24 cellular contexts compared by ENCODE assay signal in the genomic region with DNA sequence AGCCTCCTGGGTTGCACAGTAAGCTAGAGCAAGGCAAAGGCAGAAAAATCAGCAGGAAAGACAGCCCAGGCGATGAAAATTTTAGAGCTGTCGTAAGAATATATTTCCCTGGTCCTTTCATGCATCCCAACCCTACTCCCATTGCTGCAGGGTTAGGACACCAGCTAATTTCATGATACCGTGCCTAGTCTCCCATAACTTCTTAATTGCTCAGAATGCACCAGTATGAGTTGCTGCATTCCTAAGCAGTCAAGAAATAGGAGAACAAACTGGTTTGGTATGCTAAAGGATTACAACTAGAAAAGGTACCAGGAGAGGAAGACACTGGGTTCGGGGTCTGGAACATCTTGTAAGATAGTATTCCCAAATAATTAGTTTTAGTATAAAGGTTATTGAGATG.
"Had no signal": no experiment of that assay in that cellular context is flagged by ENCODE, and none has a peak within 500 bp of the region (broad histone marks: within the 10 kb centered on the region; RNA-seq: fewer than 3 reads in every experiment).

No MANE protein-coding gene starts in this region.

- H3K36me3 ChIP-seq: colonic mucosa, esophagus squamous epithelium, lower lobe of right lung, neutrophil, right lobe of liver, stomach, thyroid gland had no signal

- ATAC-seq: left ventricle myocardium superior; lower lobe of right lung; natural killer cell treated with Interleukin-12 subunit alpha and Interleukin-12 subunit beta and Interleukin-15 and Interleukin-18, amount 100 ng/mL, for 72 hours; right lobe of liver; stimulated activated effector memory CD8-positive, alpha-beta T cell treated with anti-CD3 and anti-CD28 coated beads, Interleukin-12 subunit alpha, Interleukin-12 subunit beta, amount 100 ng/mL, for 72 hours had no signal

- H3K9me3 ChIP-seq: colonic mucosa, esophagus squamous epithelium, lower lobe of right lung, neutrophil, right lobe of liver, thyroid gland had no signal

- H3K4me3 ChIP-seq: colonic mucosa, esophagus squamous epithelium, lower lobe of right lung, right lobe of liver, stomach, thyroid gland had no signal

- H2AFZ ChIP-seq: parathyroid adenoma had no signal

- H3K79me2 ChIP-seq: parathyroid adenoma had no signal

- H3K9ac ChIP-seq: parathyroid adenoma had no signal

- H3K27me3 ChIP-seq: colonic mucosa, esophagus squamous epithelium, neutrophil, right lobe of liver, stomach, thyroid gland had no signal

- FAIRE-seq: endothelial cell of umbilical vein, frontal cortex, keratinocyte, small intestine had no signal

- H3K27ac ChIP-seq: colonic mucosa, esophagus squamous epithelium, lower lobe of right lung, neutrophil, parathyroid adenoma, right lobe of liver, stomach, thyroid gland had no signal

- DNase-seq: colonic mucosa; effector memory CD4-positive, alpha-beta T cell; erythroblast; esophagus squamous epithelium; hypothalamus; immature natural killer cell; left ventricle myocardium superior; lower lobe of right lung; naive B cell; right lobe of liver; small intestine; stimulated activated CD4-positive, alpha-beta T cell treated with anti-CD3 and anti-CD28 coated beads, Interleukin-12 subunit alpha, Interleukin-12 subunit beta, amount 100 ng/mL, for 4 hours; stimulated activated CD4-positive, alpha-beta T cell treated with anti-CD3 and anti-CD28 coated beads, Interleukin-1b, Interleukin-23, amount 100 ng/mL, for 48 hours; stimulated activated CD4-positive, alpha-beta T cell treated with anti-CD3 and anti-CD28 coated beads, Interleukin-4, amount 100 ng/mL, for 1 hour; stimulated activated naive CD4-positive, alpha-beta T cell treated with Interleukin-2 at 50 U/mL for 16 hours; stomach; thyroid gland had no signal

- H3K4me1 ChIP-seq: colonic mucosa, esophagus squamous epithelium, lower lobe of right lung, parathyroid adenoma, right lobe of liver, stomach, thyroid gland had no signal
